Comparison of ENCODE assay signal across 8 cellular contexts in genomic region chrX:2627272-2627867, GRCh38.
DNase-seq lines count a peak whose midpoint lies in the region; ATAC-seq and TF ChIP-seq lines count a peak whose summit lies in the region.

No MANE protein-coding gene starts in this region.

- no peaks in the 10 kb centered on the region for H3K4me1 ChIP-seq in CD4-positive, CD25-positive, alpha-beta regulatory T cell (ENCODE audit: control insufficient read depth, insufficient read depth, low read length, poor library complexity, severe bottlenecking)
- no peaks in the 10 kb centered on the region for H3K4me1 ChIP-seq in adrenal gland (replicated peaks in 1 of 2)
- no peaks in the 10 kb centered on the region for H3K4me1 ChIP-seq in left lung

- 36 to 44% (median 41%) methylated on average over 3 of the region's 3 CpGs for WGBS in adrenal gland, 4 donors

- H3K9me3 Mint-ChIP-seq in CD4-positive, CD25-positive, alpha-beta regulatory T cell = peaks cover under 1 to 44% (median 32%) of the 10 kb centered on the region in 7 donors

- H3K36me3 Mint-ChIP-seq in CD4-positive, CD25-positive, alpha-beta regulatory T cell = peaks cover 73% of the 10 kb centered on the region

- no peak overlapping the region for H3K27ac Mint-ChIP-seq in CD4-positive, CD25-positive, alpha-beta regulatory T cell

- H3K4me3 Mint-ChIP-seq in CD4-positive, CD25-positive, alpha-beta regulatory T cell = peak overlapping the region in 1 of 4 donors; percentile 47

- no peaks in the 10 kb centered on the region for H3K27me3 ChIP-seq in CD4-positive, CD25-positive, alpha-beta regulatory T cell (ENCODE audit: control insufficient read depth, insufficient read depth, low read length)
- no peaks in the 10 kb centered on the region for H3K27me3 ChIP-seq in adrenal gland
- H3K27me3 ChIP-seq in left lung = no peaks in the 10 kb centered on the region

- H3K4me3 ChIP-seq in CD4-positive, CD25-positive, alpha-beta regulatory T cell (ENCODE audit: low read depth, low read length) = no peak overlapping the region
- H3K4me3 ChIP-seq in LNCaP clone FGC (ENCODE audit: low read depth, low read length) (no peak overlapping the region), adrenal gland (no peak overlapping the region), left lung (no peak overlapping the region)

- no peak for TF ChIP-seq POLR2A in adrenal gland (IDR thresholded peaks at IDR 0.05)

- H3K4me1 Mint-ChIP-seq in CD4-positive, CD25-positive, alpha-beta regulatory T cell = peaks cover 11 to 45% (median 24%) of the 10 kb centered on the region in 4 donors

- peaks cover 23 to 28% of the 10 kb centered on the region in 2 experiments for H3K9me3 ChIP-seq in CD4-positive, CD25-positive, alpha-beta regulatory T cell (ENCODE audit: control insufficient read depth in 2 of 2, low read length in 2 of 2)
- no peaks in the 10 kb centered on the region for H3K9me3 ChIP-seq in adrenal gland (replicated peaks in 1 of 3)
- H3K9me3 ChIP-seq in left lung = peaks cover 0 to 31% of the 10 kb centered on the region in 2 donors

- TF ChIP-seq CTCF in LNCaP clone FGC (IDR thresholded peaks at IDR 0.05; ENCODE audit: control insufficient read depth, extremely low read depth, insufficient read depth) (peak; percentile 38), adrenal gland (IDR thresholded peaks at IDR 0.05) (peak; percentile 21 to 67 (median 54)), left lung (IDR thresholded peaks at IDR 0.05) (peak in 1 of 2 donors; percentile 43)

- intact Hi-C loops in adrenal gland (cut with DNase I) (no loop called here), left lung (cut with DNase I) (no loop called here)

- no peak overlapping the region for H3K27ac ChIP-seq in CD4-positive, CD25-positive, alpha-beta regulatory T cell (ENCODE audit: insufficient read depth, low read length, poor library complexity, severe bottlenecking)
- H3K27ac ChIP-seq in adrenal gland (no peak overlapping the region), left lung (no peak overlapping the region)

- ATAC-seq in CD4-positive, CD25-positive, alpha-beta regulatory T cell (ENCODE audit: low read depth in 2 of 2) = peak in 1 of 2 donors; percentile 16
- peak; percentile 68 for ATAC-seq in GM21423 (IDR thresholded peaks at IDR 0.05; ENCODE audit: unreplicated experiment)
- ATAC-seq in left lung = peak; percentile 70
- ATAC-seq in HG03039 (IDR thresholded peaks at IDR 0.05; ENCODE audit: unreplicated experiment) = no peak

- H3K36me3 ChIP-seq in CD4-positive, CD25-positive, alpha-beta regulatory T cell (ENCODE audit: control insufficient read depth, insufficient read depth, low read length) = peaks cover 30% of the 10 kb centered on the region
- H3K36me3 ChIP-seq in adrenal gland (replicated peaks in 1 of 2) (no peaks in the 10 kb centered on the region), left lung (peaks cover 0 to 59% of the 10 kb centered on the region in 2 donors)

- peak; percentile 15 to 75 (median 40) for DNase-seq in CD4-positive, CD25-positive, alpha-beta regulatory T cell
- DNase-seq in LNCaP clone FGC (ENCODE audit: low read depth) = no peak
- peak in 6 of 7 donors; percentile 22 to 72 (median 42) for DNase-seq in adrenal gland
- DNase-seq in left lung = no peak
- DNase-seq in NCI-H1436 (lab: John Stamatoyannopoulos, UW) = no peak
- no peak for DNase-seq in NK-92 treated with Interleukin-12 subunit alpha and Interleukin-12 subunit beta, amount 100 ng/mL, for 24 hours (lab: John Stamatoyannopoulos, UW)

- H3K27me3 Mint-ChIP-seq in CD4-positive, CD25-positive, alpha-beta regulatory T cell = no peaks in the 10 kb centered on the region

Comparison
In these comparisons a context has a peak if more than half of its experiments do, and no peak if none do; other contexts are left out.
1. DNase-seq: peak in CD4-positive, CD25-positive, alpha-beta regulatory T cell (3 of 3) and adrenal gland (6 of 7); none in LNCaP clone FGC (single experiment), left lung (0 of 2), NCI-H1436 (single experiment) and NK-92 treated with Interleukin-12 subunit alpha and Interleukin-12 subunit beta, amount 100 ng/mL, for 24 hours (single experiment).